Comparison of ENCODE assay signal across 9 cellular contexts in the genomic region with DNA sequence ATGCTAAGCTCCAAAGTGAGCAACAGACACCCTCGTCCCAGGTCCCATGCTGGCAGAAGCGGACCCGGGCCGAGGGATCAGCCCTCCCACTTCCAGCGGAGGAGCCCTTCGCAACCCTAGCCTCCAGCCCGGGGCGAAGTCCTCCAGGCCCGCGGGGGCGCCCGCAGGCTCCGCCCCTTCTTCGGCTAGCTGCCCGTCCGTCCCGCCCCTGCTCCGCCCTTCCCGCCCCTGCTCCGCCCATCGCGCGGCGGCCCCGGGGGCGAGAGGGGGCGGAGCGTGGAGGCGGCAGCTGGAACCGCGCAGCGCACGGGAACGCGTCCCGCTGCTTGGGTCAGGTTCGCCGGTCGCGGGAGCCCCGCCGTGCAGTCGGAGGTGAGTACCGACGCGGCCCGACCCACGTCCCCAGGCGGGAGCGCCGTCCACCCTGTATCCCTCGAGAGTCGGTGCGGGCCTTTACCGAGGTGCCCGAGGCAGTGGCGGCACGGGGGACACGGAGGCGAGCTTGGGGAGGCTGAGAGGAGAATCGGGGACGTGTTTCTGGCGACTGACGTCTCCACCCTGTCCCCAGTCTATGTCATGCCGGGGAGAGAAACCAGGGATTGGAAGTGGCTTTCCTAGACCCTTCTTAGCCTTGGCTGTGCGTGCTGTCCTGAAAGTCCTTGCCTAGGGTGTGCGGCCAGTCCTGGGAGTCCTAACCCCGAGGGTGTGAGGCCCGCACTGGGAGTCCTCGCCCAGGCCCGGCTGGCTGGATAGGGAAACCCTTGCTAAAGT. TPM values are rescaled to one million over a fixed set of nuclear protein-coding genes. Genes with fewer than 3 reads are reported as not detected.
DNase-seq lines count a peak whose midpoint lies in the region; ATAC-seq and TF ChIP-seq lines count a peak whose summit lies in the region.
"Had no signal": no experiment of that assay in that cellular context is flagged by ENCODE, and none has a peak within 500 bp of the region (broad histone marks: within the 10 kb centered on the region; RNA-seq: fewer than 3 reads in every experiment).

A gene (plus strand): TSS at position 280 of the 771 bp plus-strand sequence. CDS start 20,864 bp downstream, outside the sequence.

- peak within 1 kb of the TSS; percentile 85 for H3K4me3 Mint-ChIP-seq in activated CD4-positive, alpha-beta T cell treated with anti-CD3 and anti-CD28 coated beads, Interleukin-2, amount 10 ng/mL, durations not matched to agents 24 days and 14 days

- no peaks in the 10 kb centered on the region for H3K4me1 ChIP-seq in colonic mucosa

- H3K27me3 ChIP-seq in colonic mucosa, result no peaks in the 10 kb centered on the region

- H3K9ac ChIP-seq in colonic mucosa (ENCODE audit: low read depth in 2 of 2, low read length in 2 of 2), result peak within 1 kb of the TSS; percentile 70 to 79

- H3K36me3 Mint-ChIP-seq in activated CD4-positive, alpha-beta T cell treated with anti-CD3 and anti-CD28 coated beads, Interleukin-2, amount 10 ng/mL, durations not matched to agents 24 days and 14 days (ENCODE audit: low read depth), result no peaks in the 10 kb centered on the region

- H3K4me3 ChIP-seq in colonic mucosa, result peak within 1 kb of the TSS; percentile 89

- H3K27ac Mint-ChIP-seq in activated CD4-positive, alpha-beta T cell treated with anti-CD3 and anti-CD28 coated beads, Interleukin-2, amount 10 ng/mL, durations not matched to agents 24 days and 14 days, result peak within 1 kb of the TSS; percentile 23

- no peaks in the 10 kb centered on the region for H3K9me3 Mint-ChIP-seq in activated CD4-positive, alpha-beta T cell treated with anti-CD3 and anti-CD28 coated beads, Interleukin-2, amount 10 ng/mL, durations not matched to agents 24 days and 14 days

- H3K4me1 Mint-ChIP-seq in activated CD4-positive, alpha-beta T cell treated with anti-CD3 and anti-CD28 coated beads, Interleukin-2, amount 10 ng/mL, durations not matched to agents 24 days and 14 days, result peaks cover 12% of the 10 kb centered on the region

- no peaks in the 10 kb centered on the region for H3K9me3 ChIP-seq in colonic mucosa

- intact Hi-C loops in activated CD4-positive, alpha-beta T cell treated with anti-CD3 and anti-CD28 coated beads, Interleukin-2, amount 10 ng/mL, durations not matched to agents 24 days and 14 days (cut with micrococcal nuclease), result loop anchor here (1.0 kb wide), 2 partner anchors 141 to 189 kb away; a partner anchor contains a TSS
- intact Hi-C loops in colonic mucosa (cut with DNase I), result loop anchor here (5.0 kb wide), 1 partner anchor 143 kb away; a partner anchor contains a TSS

- H3K36me3 ChIP-seq in colonic mucosa, result no peaks in the 10 kb centered on the region

- no peak for TF ChIP-seq CTCF in colonic mucosa (IDR thresholded peaks at IDR 0.05)

- ATAC-seq in GM19023 (IDR thresholded peaks at IDR 0.05; ENCODE audit: unreplicated experiment), result peak; percentile 97
- ATAC-seq in HG03175 (IDR thresholded peaks at IDR 0.05; ENCODE audit: unreplicated experiment), result peak; percentile 96

- H3K27ac ChIP-seq in colonic mucosa, result peak within 1 kb of the TSS; percentile 79
- H3K27ac ChIP-seq: epithelial cell of prostate had no signal

- H3K27me3 Mint-ChIP-seq in activated CD4-positive, alpha-beta T cell treated with anti-CD3 and anti-CD28 coated beads, Interleukin-2, amount 10 ng/mL, durations not matched to agents 24 days and 14 days, result peaks cover 32% of the 10 kb centered on the region

- peak; percentile 92 for DNase-seq in Ammon's horn (ENCODE audit: low spot score)
- peak; percentile 51 for DNase-seq in NCI-H446 treated with DMSO at 0.1 percent for 48 hours (lab: John Stamatoyannopoulos, UW)
- peak; percentile 97 for DNase-seq in activated CD4-positive, alpha-beta T cell treated with anti-CD3 and anti-CD28 coated beads, Interleukin-2, amount 10 ng/mL, durations not matched to agents 24 days and 14 days
- peak; percentile 93 for DNase-seq in colonic mucosa
- peak; percentile 94 for DNase-seq in left kidney (ENCODE audit: low read depth, low spot score)
- DNase-seq in stimulated activated CD4-positive, alpha-beta T cell treated with anti-CD3 and anti-CD28 coated beads, Interleukin-1b, Interleukin-23, amount 100 ng/mL, for 48 hours, result peak; percentile 80

RNA-seq across cellular contexts. Expression of the gene that starts here (rescaled TPM):
- total RNA-seq in activated CD4-positive, alpha-beta T cell treated with anti-CD3 and anti-CD28 coated beads, Interleukin-2, amount 10 ng/mL, durations not matched to agents 24 days and 14 days, result 7.4 TPM in 2 replicates
- 10 to 100 TPM; 35.0 to 50.8 TPM for total RNA-seq in colonic mucosa

Comparison
In these comparisons a context has a peak if more than half of its experiments do, and no peak if none do; other contexts are left out.
1. Peak in every context shown above with its lines: DNase-seq, ATAC-seq, H3K4me3 ChIP-seq and H3K27ac ChIP-seq.